Comparison of ENCODE assay signal across 35 cellular contexts in genomic region chr6:163970846-163971564, GRCh38.
"Had no signal": no experiment of that assay in that cellular context is flagged by ENCODE, and none has a peak within 500 bp of the region (broad histone marks: within the 10 kb centered on the region; RNA-seq: fewer than 3 reads in every experiment).

No MANE protein-coding gene starts in this region.

- H3K9me3 ChIP-seq: adrenal gland, body of pancreas, esophagus squamous epithelium had no signal

- H3K36me3 ChIP-seq: adrenal gland, esophagus squamous epithelium, gastroesophageal sphincter had no signal

- H3K4me3 Mint-ChIP-seq: activated CD4-positive, alpha-beta memory T cell treated with anti-CD3 and anti-CD28 coated beads for 36 hours; activated CD4-positive, alpha-beta T cell treated with anti-CD3 and anti-CD28 coated beads for 36 hours; activated CD4-positive, alpha-beta T cell treated with anti-CD3 and anti-CD28 coated beads, Interleukin-2, amount 10 ng/mL, durations not matched to agents 24 days and 14 days; activated CD8-positive, alpha-beta memory T cell treated with anti-CD3 and anti-CD28 coated beads, Interleukin-2, amount 10 ng/mL, durations not matched to agents 7 days and 5 days; activated CD8-positive, alpha-beta T cell treated with anti-CD3 and anti-CD28 coated beads, Interleukin-2, amount 10 ng/mL, durations not matched to agents 7 days and 5 days; activated naive CD4-positive, alpha-beta T cell treated with anti-CD3 and anti-CD28 coated beads for 36 hours; activated naive CD4-positive, alpha-beta T cell treated with anti-CD3 and anti-CD28 coated beads, Interleukin-2, amount 50 U/mL, for 24 hours; activated naive CD8-positive, alpha-beta T cell treated with anti-CD3 and anti-CD28 coated beads for 36 hours; activated naive CD8-positive, alpha-beta T cell treated with anti-CD3 and anti-CD28 coated beads, Interleukin-2, amount 50 U/mL, for 24 hours; activated T-helper 1 cell treated with anti-CD3 and anti-CD28 coated beads, Interleukin-12 subunit alpha, Interleukin-12 subunit beta, Interleukin-2, Interleukin-4 antibody, amounts not matched to agents 30 ng/mL and 10 ng/mL and 1 ng/mL, durations not matched to agents 14 hours and 24 hours and 36 hours; effector memory CD8-positive, alpha-beta T cell; T-helper 17 cell; T-helper 2 cell treated with Interferon-gamma antibody and Interleukin-4, amounts not matched to agents 5 μg/mL and 100 μg/mL, for 36 hours had no signal

- H3K27ac Mint-ChIP-seq: activated CD4-positive, alpha-beta memory T cell treated with anti-CD3 and anti-CD28 coated beads for 36 hours; activated CD4-positive, alpha-beta T cell treated with anti-CD3 and anti-CD28 coated beads for 36 hours; activated CD4-positive, alpha-beta T cell treated with anti-CD3 and anti-CD28 coated beads, Interleukin-2, amount 10 ng/mL, durations not matched to agents 24 days and 14 days; activated CD8-positive, alpha-beta memory T cell treated with anti-CD3 and anti-CD28 coated beads, Interleukin-2, amount 10 ng/mL, durations not matched to agents 7 days and 5 days; activated CD8-positive, alpha-beta T cell treated with anti-CD3 and anti-CD28 coated beads, Interleukin-2, amount 10 ng/mL, durations not matched to agents 7 days and 5 days; activated naive CD4-positive, alpha-beta T cell treated with anti-CD3 and anti-CD28 coated beads for 36 hours; activated naive CD4-positive, alpha-beta T cell treated with anti-CD3 and anti-CD28 coated beads, Interleukin-2, amount 50 U/mL, for 24 hours; activated naive CD8-positive, alpha-beta T cell treated with anti-CD3 and anti-CD28 coated beads for 36 hours; activated naive CD8-positive, alpha-beta T cell treated with anti-CD3 and anti-CD28 coated beads, Interleukin-2, amount 50 U/mL, for 24 hours; activated T-helper 1 cell treated with anti-CD3 and anti-CD28 coated beads, Interleukin-12 subunit alpha, Interleukin-12 subunit beta, Interleukin-2, Interleukin-4 antibody, amounts not matched to agents 30 ng/mL and 10 ng/mL and 1 ng/mL, durations not matched to agents 14 hours and 24 hours and 36 hours; activated T-helper 2 cell treated with anti-CD3 and anti-CD28 coated beads, Interferon-gamma antibody, Interleukin-2, Interleukin-4, amounts not matched to agents 10 μg/mL and 5 μg/mL and 100 μg/mL, durations not matched to agents 14 hours and 24 hours and 36 hours; effector memory CD8-positive, alpha-beta T cell; T-helper 17 cell; T-helper 2 cell treated with Interferon-gamma antibody and Interleukin-4, amounts not matched to agents 5 μg/mL and 100 μg/mL, for 36 hours had no signal

- DNase-seq: activated CD4-positive, alpha-beta memory T cell treated with anti-CD3 and anti-CD28 coated beads for 36 hours; activated CD4-positive, alpha-beta T cell treated with anti-CD3 and anti-CD28 coated beads for 36 hours; activated CD4-positive, alpha-beta T cell treated with anti-CD3 and anti-CD28 coated beads, Interleukin-2, amount 10 ng/mL, durations not matched to agents 24 days and 14 days; activated CD4-positive, CD25-positive, alpha-beta regulatory T cell; activated CD4-positive, CD25-positive, alpha-beta regulatory T cell treated with anti-CD3 and anti-CD28 coated beads, Interleukin-2, amount 50 U/mL, for 72 hours; activated CD8-positive, alpha-beta memory T cell treated with anti-CD3 and anti-CD28 coated beads, Interleukin-2, amount 10 ng/mL, durations not matched to agents 7 days and 5 days; activated CD8-positive, alpha-beta memory T cell treated with anti-CD3 and anti-CD28 coated beads, Interleukin-2, amount 50 U/mL, for 4 hours; activated CD8-positive, alpha-beta T cell treated with anti-CD3 and anti-CD28 coated beads, Interleukin-2, amount 10 ng/mL, durations not matched to agents 7 days and 5 days; activated effector memory CD4-positive, alpha-beta T cell treated with anti-CD3 and anti-CD28 coated beads, Interleukin-2, amount 50 U/mL, for 16 hours; activated naive CD4-positive, alpha-beta T cell treated with anti-CD3 and anti-CD28 coated beads for 36 hours; activated naive CD8-positive, alpha-beta T cell treated with anti-CD3 and anti-CD28 coated beads for 36 hours; activated naive CD8-positive, alpha-beta T cell treated with anti-CD3 and anti-CD28 coated beads, Interleukin-2, amount 50 U/mL, for 24 hours; activated T-cell treated with anti-CD3 and anti-CD28 coated beads, Interleukin-2, amount 50 U/mL, for 1 hour; activated T-cell treated with anti-CD3 and anti-CD28 coated beads, Interleukin-2, amount 50 U/mL, for 48 hours; adrenal gland; amygdala; aorta; body of pancreas; caudate nucleus; cortex of kidney; dermis blood vessel endothelial cell; effector CD4-positive, alpha-beta T cell; effector memory CD8-positive, alpha-beta T cell; erythroblast; esophagus squamous epithelium; foreskin melanocyte; T-helper 1 cell; T-helper 17 cell; T1000 had no signal

- H3K4me1 Mint-ChIP-seq: activated CD4-positive, alpha-beta T cell treated with anti-CD3 and anti-CD28 coated beads for 36 hours; activated CD4-positive, alpha-beta T cell treated with anti-CD3 and anti-CD28 coated beads, Interleukin-2, amount 10 ng/mL, durations not matched to agents 24 days and 14 days; activated CD8-positive, alpha-beta memory T cell treated with anti-CD3 and anti-CD28 coated beads, Interleukin-2, amount 10 ng/mL, durations not matched to agents 7 days and 5 days; activated naive CD4-positive, alpha-beta T cell treated with anti-CD3 and anti-CD28 coated beads, Interleukin-2, amount 50 U/mL, for 24 hours; activated naive CD8-positive, alpha-beta T cell treated with anti-CD3 and anti-CD28 coated beads for 36 hours; activated naive CD8-positive, alpha-beta T cell treated with anti-CD3 and anti-CD28 coated beads, Interleukin-2, amount 50 U/mL, for 24 hours; T-helper 17 cell had no signal

- H3K36me3 Mint-ChIP-seq: activated CD4-positive, alpha-beta memory T cell treated with anti-CD3 and anti-CD28 coated beads for 36 hours; activated CD8-positive, alpha-beta memory T cell treated with anti-CD3 and anti-CD28 coated beads, Interleukin-2, amount 10 ng/mL, durations not matched to agents 7 days and 5 days; activated naive CD4-positive, alpha-beta T cell treated with anti-CD3 and anti-CD28 coated beads, Interleukin-2, amount 50 U/mL, for 24 hours; activated naive CD8-positive, alpha-beta T cell treated with anti-CD3 and anti-CD28 coated beads for 36 hours had no signal

- H3K4me3 ChIP-seq: adrenal gland, body of pancreas, esophagus squamous epithelium, gastroesophageal sphincter had no signal

- H3K27me3 Mint-ChIP-seq: activated CD4-positive, alpha-beta memory T cell treated with anti-CD3 and anti-CD28 coated beads for 36 hours; activated CD4-positive, alpha-beta T cell treated with anti-CD3 and anti-CD28 coated beads for 36 hours; activated CD4-positive, alpha-beta T cell treated with anti-CD3 and anti-CD28 coated beads, Interleukin-2, amount 10 ng/mL, durations not matched to agents 24 days and 14 days; activated CD8-positive, alpha-beta memory T cell treated with anti-CD3 and anti-CD28 coated beads, Interleukin-2, amount 10 ng/mL, durations not matched to agents 7 days and 5 days had no signal

- FAIRE-seq: colon had no signal

- H3K27ac ChIP-seq: adrenal gland, body of pancreas, esophagus squamous epithelium, gastroesophageal sphincter had no signal

- H3K27me3 ChIP-seq: body of pancreas, esophagus squamous epithelium, gastroesophageal sphincter had no signal

- ATAC-seq: activated CD4-positive, alpha-beta T cell treated with anti-CD3 and anti-CD28 coated beads for 36 hours; activated CD8-positive, alpha-beta memory T cell treated with anti-CD3 and anti-CD28 coated beads, Interleukin-2, amount 10 ng/mL, durations not matched to agents 7 days and 5 days; activated CD8-positive, alpha-beta T cell treated with anti-CD3 and anti-CD28 coated beads, Interleukin-2, amount 10 ng/mL, durations not matched to agents 7 days and 5 days; activated naive CD8-positive, alpha-beta T cell treated with anti-CD3 and anti-CD28 coated beads, Interleukin-2, amount 50 U/mL, for 24 hours; effector memory CD8-positive, alpha-beta T cell; gastroesophageal sphincter; T-helper 17 cell had no signal

- H3K9me3 Mint-ChIP-seq: activated CD4-positive, alpha-beta memory T cell treated with anti-CD3 and anti-CD28 coated beads for 36 hours; activated CD4-positive, alpha-beta T cell treated with anti-CD3 and anti-CD28 coated beads, Interleukin-2, amount 10 ng/mL, durations not matched to agents 24 days and 14 days; activated naive CD4-positive, alpha-beta T cell treated with anti-CD3 and anti-CD28 coated beads for 36 hours; activated naive CD4-positive, alpha-beta T cell treated with anti-CD3 and anti-CD28 coated beads, Interleukin-2, amount 50 U/mL, for 24 hours; activated naive CD8-positive, alpha-beta T cell treated with anti-CD3 and anti-CD28 coated beads for 36 hours; activated naive CD8-positive, alpha-beta T cell treated with anti-CD3 and anti-CD28 coated beads, Interleukin-2, amount 50 U/mL, for 24 hours; activated T-helper 1 cell treated with anti-CD3 and anti-CD28 coated beads, Interleukin-12 subunit alpha, Interleukin-12 subunit beta, Interleukin-2, Interleukin-4 antibody, amounts not matched to agents 30 ng/mL and 10 ng/mL and 1 ng/mL, durations not matched to agents 14 hours and 24 hours and 36 hours; activated T-helper 2 cell treated with anti-CD3 and anti-CD28 coated beads, Interferon-gamma antibody, Interleukin-2, Interleukin-4, amounts not matched to agents 10 μg/mL and 5 μg/mL and 100 μg/mL, durations not matched to agents 14 hours and 24 hours and 36 hours; effector memory CD8-positive, alpha-beta T cell; T-helper 2 cell treated with Interferon-gamma antibody and Interleukin-4, amounts not matched to agents 5 μg/mL and 100 μg/mL, for 36 hours had no signal

- H3K4me1 ChIP-seq: body of pancreas had no signal
